In the genomic region with DNA sequence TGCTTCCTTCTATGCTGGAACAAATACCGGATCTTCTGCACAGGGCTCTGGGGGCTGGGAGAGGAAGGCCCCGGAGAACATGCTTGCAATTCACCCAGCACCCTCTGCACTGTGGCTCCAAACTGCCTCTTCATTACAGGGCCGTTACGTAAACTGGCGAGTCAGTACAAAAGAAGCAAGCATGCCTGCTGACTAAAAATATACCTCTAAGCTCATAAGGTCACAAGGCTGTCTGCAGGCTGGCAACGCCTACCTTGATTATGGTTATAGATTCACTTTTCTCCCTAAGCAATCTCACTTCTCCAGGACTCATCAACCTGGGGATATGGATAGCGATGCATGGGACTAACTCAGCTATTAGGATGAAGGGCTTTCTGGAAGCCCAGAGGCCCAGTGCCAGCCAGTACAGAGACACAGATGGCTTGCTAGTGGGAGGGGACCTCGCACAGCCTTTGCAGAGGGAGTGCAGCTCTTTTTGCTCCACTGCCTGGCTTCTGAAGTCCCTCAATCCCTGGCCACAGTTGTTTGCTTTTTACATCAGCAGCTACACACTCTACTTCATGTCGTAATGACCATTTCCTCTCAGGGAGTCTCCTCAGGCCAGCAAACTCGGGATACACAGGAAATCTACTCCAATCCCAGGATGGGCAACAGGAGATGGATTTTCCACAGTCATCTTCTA, we compare ENCODE assay signal across 9 cellular contexts.
DNase-seq lines count a peak whose midpoint lies in the region; ATAC-seq, FAIRE-seq and TF ChIP-seq lines count a peak whose summit lies in the region.
"Had no signal": no experiment of that assay in that cellular context is flagged by ENCODE, and none has a peak within 500 bp of the region (broad histone marks: within the 10 kb centered on the region; RNA-seq: fewer than 3 reads in every experiment).

No MANE protein-coding gene starts in this region.

- DNase-seq in GF-D8 (lab: John Stamatoyannopoulos, UW) (peak; percentile 72), dedifferentiated amniotic fluid mesenchymal stem cell (ENCODE audit: extremely low spot score) (peak; percentile 62), mesothelial cell of epicardium (ENCODE audit: low spot score in 2 of 2, unreplicated experiment in 2 of 2) (no peak), urothelium cell line (ENCODE audit: low spot score) (peak; percentile 48), DMS114 treated with DMSO at 0.1 percent for 48 hours (lab: John Stamatoyannopoulos, UW; ENCODE audit: unreplicated experiment) (no peak)

- no peak for FAIRE-seq in urothelium cell line (lab: Jason Lieb, UNC)
- FAIRE-seq: K562 had no signal

- H3K27ac Mint-ChIP-seq in mesothelial cell of epicardium, result peak overlapping the region; percentile 73

- ATAC-seq in HG03159 (IDR thresholded peaks at IDR 0.05; ENCODE audit: unreplicated experiment) (peak; percentile 50), SK-N-SH treated with all-trans-retinoic acid at 6 μM for 48 hours (peak; percentile 69), HG03097 (IDR thresholded peaks at IDR 0.05; ENCODE audit: low FRiP score, unreplicated experiment) (no peak)
- ATAC-seq: K562 had no signal

- H3K4me3 Mint-ChIP-seq in mesothelial cell of epicardium, result no peak overlapping the region

- no peaks in the 10 kb centered on the region for H3K9me3 Mint-ChIP-seq in mesothelial cell of epicardium

- peaks cover 35% of the 10 kb centered on the region for H3K4me1 Mint-ChIP-seq in mesothelial cell of epicardium

- no peak for TF ChIP-seq CTCF in mesothelial cell of epicardium (IDR thresholded peaks at IDR 0.05; ENCODE audit: unreplicated experiment)

- no peaks in the 10 kb centered on the region for H3K27me3 Mint-ChIP-seq in mesothelial cell of epicardium (ENCODE audit: low read depth)

- H3K36me3 Mint-ChIP-seq in mesothelial cell of epicardium, result no peaks in the 10 kb centered on the region

TF ChIP-seq in SK-N-SH treated with all-trans-retinoic acid at 6 μM for 48 hours, 23 proteins besides CTCF, POLR2A, EP300 and RAD21:
- no peak for TF ChIP-seq ISL1 (CRISPR knock-in tag; IDR thresholded peaks at IDR 0.05)
- TF ChIP-seq TCF4 (CRISPR knock-in tag; IDR thresholded peaks at IDR 0.05; ENCODE audit: borderline replicate concordance), result no peak
- TF ChIP-seq OSR1 (CRISPR knock-in tag; IDR thresholded peaks at IDR 0.05), result no peak
- no peak for TF ChIP-seq BACH2 (CRISPR knock-in tag; IDR thresholded peaks at IDR 0.05; ENCODE audit: borderline replicate concordance)
- TF ChIP-seq, protein P1, sequence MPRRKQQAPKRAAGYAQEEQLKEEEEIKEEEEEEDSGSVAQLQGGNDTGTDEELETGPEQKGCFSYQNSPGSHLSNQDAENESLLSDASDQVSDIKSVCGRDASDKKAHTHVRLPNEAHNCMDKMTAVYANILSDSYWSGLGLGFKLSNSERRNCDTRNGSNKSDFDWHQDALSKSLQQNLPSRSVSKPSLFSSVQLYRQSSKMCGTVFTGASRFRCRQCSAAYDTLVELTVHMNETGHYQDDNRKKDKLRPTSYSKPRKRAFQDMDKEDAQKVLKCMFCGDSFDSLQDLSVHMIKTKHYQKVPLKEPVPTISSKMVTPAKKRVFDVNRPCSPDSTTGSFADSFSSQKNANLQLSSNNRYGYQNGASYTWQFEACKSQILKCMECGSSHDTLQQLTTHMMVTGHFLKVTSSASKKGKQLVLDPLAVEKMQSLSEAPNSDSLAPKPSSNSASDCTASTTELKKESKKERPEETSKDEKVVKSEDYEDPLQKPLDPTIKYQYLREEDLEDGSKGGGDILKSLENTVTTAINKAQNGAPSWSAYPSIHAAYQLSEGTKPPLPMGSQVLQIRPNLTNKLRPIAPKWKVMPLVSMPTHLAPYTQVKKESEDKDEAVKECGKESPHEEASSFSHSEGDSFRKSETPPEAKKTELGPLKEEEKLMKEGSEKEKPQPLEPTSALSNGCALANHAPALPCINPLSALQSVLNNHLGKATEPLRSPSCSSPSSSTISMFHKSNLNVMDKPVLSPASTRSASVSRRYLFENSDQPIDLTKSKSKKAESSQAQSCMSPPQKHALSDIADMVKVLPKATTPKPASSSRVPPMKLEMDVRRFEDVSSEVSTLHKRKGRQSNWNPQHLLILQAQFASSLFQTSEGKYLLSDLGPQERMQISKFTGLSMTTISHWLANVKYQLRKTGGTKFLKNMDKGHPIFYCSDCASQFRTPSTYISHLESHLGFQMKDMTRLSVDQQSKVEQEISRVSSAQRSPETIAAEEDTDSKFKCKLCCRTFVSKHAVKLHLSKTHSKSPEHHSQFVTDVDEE (CRISPR knock-in tag; IDR thresholded peaks at IDR 0.05), result no peak
- no peak for TF ChIP-seq CSRNP3 (CRISPR knock-in tag; IDR thresholded peaks at IDR 0.05)
- TF ChIP-seq ARNTL (CRISPR knock-in tag; IDR thresholded peaks at IDR 0.05; ENCODE audit: borderline replicate concordance, low read depth), result no peak
- no peak for TF ChIP-seq ZFP30 (CRISPR knock-in tag; IDR thresholded peaks at IDR 0.05)
- TF ChIP-seq CREB5 (CRISPR knock-in tag; IDR thresholded peaks at IDR 0.05; ENCODE audit: low read depth), result no peak
- no peak for TF ChIP-seq GLIS3 (CRISPR knock-in tag; IDR thresholded peaks at IDR 0.05)
- no peak for TF ChIP-seq CSDC2 (CRISPR knock-in tag; IDR thresholded peaks at IDR 0.05)
- no peak for TF ChIP-seq ZFP3 (CRISPR knock-in tag; IDR thresholded peaks at IDR 0.05)
- no peak for TF ChIP-seq ZNF70 (CRISPR knock-in tag; IDR thresholded peaks at IDR 0.05)
- no peak for TF ChIP-seq ZNF565 (CRISPR knock-in tag; conservative IDR thresholded peaks at IDR 0.05; ENCODE audit: low read depth)
TF ChIP-seq in SK-N-SH treated with all-trans-retinoic acid at 6 μM for 48 hours: peak in this region for 0.

Comparison
In these comparisons a context has a peak if more than half of its experiments do, and no peak if none do; other contexts are left out.
1. DNase-seq: peak in GF-D8 (single experiment), dedifferentiated amniotic fluid mesenchymal stem cell (single experiment) and urothelium cell line (single experiment); none in mesothelial cell of epicardium (0 of 2) and DMS114 treated with DMSO at 0.1 percent for 48 hours (single experiment).